1 cellular context compared by ENCODE assay signal in the genomic region with DNA sequence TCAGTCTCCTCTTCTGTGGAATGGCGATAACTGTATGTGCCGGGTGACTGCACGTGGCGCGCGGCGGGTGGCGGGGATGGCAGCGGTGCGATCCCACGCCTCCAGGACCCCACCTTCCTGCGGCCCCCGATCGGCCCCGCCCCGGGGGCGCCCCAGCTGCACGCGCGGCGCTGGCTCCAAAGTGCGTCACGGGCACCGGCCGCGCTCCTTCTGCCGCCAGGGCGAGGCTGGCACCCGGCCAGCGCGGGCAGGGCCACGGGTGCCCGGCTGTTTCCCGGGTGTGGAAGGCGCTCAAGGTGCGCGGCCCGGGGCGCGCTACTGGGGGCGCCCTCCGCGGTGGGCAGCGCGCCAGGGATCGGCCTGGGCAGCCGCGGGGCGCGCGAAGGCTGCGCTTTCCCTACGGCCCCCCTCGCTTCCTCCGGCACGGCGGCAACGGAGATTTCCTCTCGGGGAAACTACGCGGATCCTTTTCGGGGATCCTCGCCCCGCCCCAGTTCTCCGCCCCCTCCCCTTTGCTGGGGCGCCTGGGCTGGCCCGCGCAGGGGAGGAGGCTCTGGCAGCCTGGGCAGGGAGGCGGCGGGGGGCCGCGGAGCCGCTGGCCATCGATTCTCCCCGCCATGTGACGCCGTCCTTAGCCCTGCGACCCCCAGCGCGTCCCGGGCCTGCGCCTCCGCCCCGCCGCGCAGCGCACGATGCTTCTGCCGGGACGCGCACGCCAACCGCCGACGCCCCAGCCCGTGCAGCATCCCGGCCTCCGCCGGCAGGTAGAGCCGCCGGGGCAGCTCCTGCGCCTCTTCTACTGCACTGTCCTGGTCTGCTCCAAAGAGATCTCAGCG.
A peak's percentile ranks its signal among the peaks of the same experiment; 100 is the strongest.
TF ChIP-seq lines count a peak whose summit lies in the region.

Gene EVA1C (plus strand): TSS at position 545 of the 836 bp plus-strand sequence. CDS start 148 bp downstream, at position 693.

TF ChIP-seq in WTC11, 78 proteins besides CTCF, POLR2A, EP300 and RAD21 (continued from another document):
- peak; percentile 81 for TF ChIP-seq HMGXB4 (CRISPR knock-in tag; IDR thresholded peaks at IDR 0.05)
TF ChIP-seq in WTC11: peak in this region for 13.
